In genomic region chr14:66979083-66979974, GRCh38 we compare ENCODE assay signal across 24 cellular contexts.
A peak's percentile ranks its signal among the peaks of the same experiment; 100 is the strongest.
DNase-seq lines count a peak whose midpoint lies in the region; ATAC-seq and TF ChIP-seq lines count a peak whose summit lies in the region.
"Had no signal": no experiment of that assay in that cellular context is flagged by ENCODE, and none has a peak within 500 bp of the region (broad histone marks: within the 10 kb centered on the region; RNA-seq: fewer than 3 reads in every experiment).

No MANE protein-coding gene starts in this region.

- POLR2A ChIA-PET in naive thymus-derived CD8-positive, alpha-beta T cell (lab: Charles Lee): no interaction called here

- no peaks in the 10 kb centered on the region for H3K27me3 Mint-ChIP-seq in stimulated activated naive CD8-positive, alpha-beta T cell treated with anti-CD3 and anti-CD28 coated beads, Interleukin-15, amount 100 ng/mL, for 72 hours
- no peaks in the 10 kb centered on the region for H3K27me3 Mint-ChIP-seq in naive thymus-derived CD8-positive, alpha-beta T cell
- H3K27me3 Mint-ChIP-seq: activated naive CD8-positive, alpha-beta T cell treated with anti-CD3 and anti-CD28 coated beads, Interleukin-2, amount 50 U/mL, for 24 hours had no signal

- no peaks in the 10 kb centered on the region for H3K27me3 ChIP-seq in dorsolateral prefrontal cortex
- H3K27me3 ChIP-seq: heart left ventricle had no signal

- no peaks in the 10 kb centered on the region for H3K4me1 Mint-ChIP-seq in stimulated activated naive CD8-positive, alpha-beta T cell treated with anti-CD3 and anti-CD28 coated beads, Interleukin-15, amount 100 ng/mL, for 72 hours
- H3K4me1 Mint-ChIP-seq in naive thymus-derived CD8-positive, alpha-beta T cell: no peaks in the 10 kb centered on the region
- H3K4me1 Mint-ChIP-seq: activated naive CD8-positive, alpha-beta T cell treated with anti-CD3 and anti-CD28 coated beads, Interleukin-2, amount 50 U/mL, for 24 hours had no signal

- H3K9me3 Mint-ChIP-seq in stimulated activated naive CD8-positive, alpha-beta T cell treated with anti-CD3 and anti-CD28 coated beads, Interleukin-15, amount 100 ng/mL, for 72 hours: no peaks in the 10 kb centered on the region
- no peaks in the 10 kb centered on the region for H3K9me3 Mint-ChIP-seq in naive thymus-derived CD8-positive, alpha-beta T cell
- H3K9me3 Mint-ChIP-seq: activated naive CD8-positive, alpha-beta T cell treated with anti-CD3 and anti-CD28 coated beads, Interleukin-2, amount 50 U/mL, for 24 hours had no signal

- no peak overlapping the region for H3K27ac Mint-ChIP-seq in stimulated activated naive CD8-positive, alpha-beta T cell treated with anti-CD3 and anti-CD28 coated beads, Interleukin-15, amount 100 ng/mL, for 72 hours
- H3K27ac Mint-ChIP-seq in naive thymus-derived CD8-positive, alpha-beta T cell: no peak overlapping the region
- H3K27ac Mint-ChIP-seq: activated naive CD8-positive, alpha-beta T cell treated with anti-CD3 and anti-CD28 coated beads, Interleukin-2, amount 50 U/mL, for 24 hours had no signal

- no peak for DNase-seq in stimulated activated naive CD8-positive, alpha-beta T cell treated with anti-CD3 and anti-CD28 coated beads, Interleukin-15, amount 100 ng/mL, for 72 hours
- no peak for DNase-seq in stimulated activated naive CD8-positive, alpha-beta T cell treated with anti-CD3 and anti-CD28 coated beads, Interleukin-15, Interleukin-2, amounts not matched to agents 100 U/mL and 50 U/mL, for 24 hours
- DNase-seq in fibroblast of peridontal ligament (ENCODE audit: extremely low read depth) (peak; percentile 27), dorsolateral prefrontal cortex (no peak), COLO668 (lab: John Stamatoyannopoulos, UW; ENCODE audit: unreplicated experiment) (no peak), SKM-1 treated with dmso at 0.1 percent for 144 hours (lab: John Stamatoyannopoulos, UW; ENCODE audit: unreplicated experiment) (no peak)
- no peak for DNase-seq in naive thymus-derived CD8-positive, alpha-beta T cell
- DNase-seq: ACHN; activated CD8-positive, alpha-beta memory T cell treated with anti-CD3 and anti-CD28 coated beads, Interleukin-2, amount 50 U/mL, for 4 hours; activated gamma-delta T cell treated with Interleukin-2 at 50 U/mL for 16 hours; activated naive CD8-positive, alpha-beta T cell treated with anti-CD3 and anti-CD28 coated beads, Interleukin-2, amount 50 U/mL, for 24 hours; C1 segment of cervical spinal cord; heart left ventricle; left cardiac atrium; mammary epithelial cell; NCI-H1092 treated with DMSO at 0.1 percent for 48 hours; NCI-H2029 treated with DMSO at 0.1 percent for 48 hours; NCI-H226; psoas muscle; RPMI8226; stimulated activated CD8-positive, alpha-beta memory T cell treated with anti-CD3 and anti-CD28 coated beads, Interleukin-4, amount 100 ng/mL, for 48 hours; substantia nigra had no signal

- no peak overlapping the region for H3K27ac ChIP-seq in dorsolateral prefrontal cortex
- H3K27ac ChIP-seq: heart left ventricle, psoas muscle, VCaP had no signal

- H3K4me3 ChIP-seq in dorsolateral prefrontal cortex: no peak overlapping the region
- H3K4me3 ChIP-seq: heart left ventricle, psoas muscle had no signal

- peak; percentile 49 for ATAC-seq in stimulated activated naive CD8-positive, alpha-beta T cell treated with anti-CD3 and anti-CD28 coated beads, Interleukin-15, amount 100 ng/mL, for 72 hours
- ATAC-seq in stimulated activated naive CD8-positive, alpha-beta T cell treated with anti-CD3 and anti-CD28 coated beads, Interleukin-15, Interleukin-2, amounts not matched to agents 100 U/mL and 50 U/mL, for 24 hours: no peak
- ATAC-seq in HG02870 (IDR thresholded peaks at IDR 0.05; ENCODE audit: unreplicated experiment): peak; percentile 73
- no peak for ATAC-seq in naive thymus-derived CD8-positive, alpha-beta T cell
- ATAC-seq: activated naive CD8-positive, alpha-beta T cell treated with anti-CD3 and anti-CD28 coated beads, Interleukin-2, amount 50 U/mL, for 24 hours; heart left ventricle; left cardiac atrium; psoas muscle had no signal

- intact Hi-C loops in dorsolateral prefrontal cortex (cut with DNase I): no loop called here

- TF ChIP-seq CTCF in dorsolateral prefrontal cortex (IDR thresholded peaks at IDR 0.05 in 54 of 56, conservative IDR thresholded peaks at IDR 0.05 in 2 of 56; ENCODE audit: low read depth in 1 of 56, partially characterized antibody in 56 of 56): no peak

- no peak overlapping the region for H3K4me3 Mint-ChIP-seq in stimulated activated naive CD8-positive, alpha-beta T cell treated with anti-CD3 and anti-CD28 coated beads, Interleukin-15, amount 100 ng/mL, for 72 hours
- no peak overlapping the region for H3K4me3 Mint-ChIP-seq in naive thymus-derived CD8-positive, alpha-beta T cell
- H3K4me3 Mint-ChIP-seq: activated naive CD8-positive, alpha-beta T cell treated with anti-CD3 and anti-CD28 coated beads, Interleukin-2, amount 50 U/mL, for 24 hours had no signal

- H3K36me3 Mint-ChIP-seq in naive thymus-derived CD8-positive, alpha-beta T cell: peaks cover 0 to 8% (median 0%) of the 10 kb centered on the region in 3 donors

Comparison
In these comparisons a context has a peak if more than half of its experiments do, and no peak if none do; other contexts are left out.
1. ATAC-seq: peak in stimulated activated naive CD8-positive, alpha-beta T cell treated with anti-CD3 and anti-CD28 coated beads, Interleukin-15, amount 100 ng/mL, for 72 hours (single experiment) and HG02870 (single experiment); none in stimulated activated naive CD8-positive, alpha-beta T cell treated with anti-CD3 and anti-CD28 coated beads, Interleukin-15, Interleukin-2, amounts not matched to agents 100 U/mL and 50 U/mL, for 24 hours (single experiment) and naive thymus-derived CD8-positive, alpha-beta T cell (0 of 2).